ENCODE assay signal across 2 cellular contexts in the genomic region with DNA sequence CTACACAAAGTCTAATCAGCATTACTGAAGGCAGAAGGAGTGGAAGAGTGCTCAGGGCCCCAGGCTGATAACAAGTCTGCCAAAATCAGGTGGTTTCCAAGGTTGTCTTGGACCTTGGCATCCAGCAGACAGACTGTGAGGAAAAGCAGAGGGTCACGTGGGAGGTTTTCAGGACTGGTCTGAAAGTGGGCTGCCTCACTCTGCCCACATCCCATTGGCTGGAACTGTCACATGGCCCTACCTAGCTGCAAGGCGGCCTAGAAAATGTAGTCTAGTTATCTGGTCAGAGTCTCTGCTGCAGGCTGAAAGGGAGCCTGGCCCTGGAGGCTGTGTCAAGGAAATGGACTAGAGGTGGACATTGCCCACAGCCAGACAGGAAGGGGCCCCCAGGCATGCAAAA.
TF ChIP-seq lines count a peak whose summit lies in the region.

No MANE protein-coding gene starts in this region.

TF ChIP-seq in IMR-90, 13 proteins besides CTCF, POLR2A, EP300 and RAD21:
- TF ChIP-seq MAFK (IDR thresholded peaks at IDR 0.05; ENCODE audit: low read depth, low read length) (no peak), SMC3 (IDR thresholded peaks at IDR 0.05; ENCODE audit: low read depth, low read length) (no peak), NFE2L2 (IDR thresholded peaks at IDR 0.05; ENCODE audit: low read depth, low read length) (no peak), RFX5 (IDR thresholded peaks at IDR 0.05; ENCODE audit: low read depth, low read length) (no peak)
- TF ChIP-seq, protein P1, sequence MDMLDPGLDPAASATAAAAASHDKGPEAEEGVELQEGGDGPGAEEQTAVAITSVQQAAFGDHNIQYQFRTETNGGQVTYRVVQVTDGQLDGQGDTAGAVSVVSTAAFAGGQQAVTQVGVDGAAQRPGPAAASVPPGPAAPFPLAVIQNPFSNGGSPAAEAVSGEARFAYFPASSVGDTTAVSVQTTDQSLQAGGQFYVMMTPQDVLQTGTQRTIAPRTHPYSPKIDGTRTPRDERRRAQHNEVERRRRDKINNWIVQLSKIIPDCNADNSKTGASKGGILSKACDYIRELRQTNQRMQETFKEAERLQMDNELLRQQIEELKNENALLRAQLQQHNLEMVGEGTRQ (IDR thresholded peaks at IDR 0.05; ENCODE audit: low read depth, low read length), result 0 out of 2 replicates have a peak, but pooled peaks have one; percentile 19

TF ChIP-seq in GM12878, 131 proteins besides CTCF, POLR2A, EP300 and RAD21:
- no peak for TF ChIP-seq CREM (IDR thresholded peaks at IDR 0.05; ENCODE audit: low read depth)
- peak; percentile 78 for TF ChIP-seq RAD51 (IDR thresholded peaks at IDR 0.05)
- TF ChIP-seq, protein P2, sequence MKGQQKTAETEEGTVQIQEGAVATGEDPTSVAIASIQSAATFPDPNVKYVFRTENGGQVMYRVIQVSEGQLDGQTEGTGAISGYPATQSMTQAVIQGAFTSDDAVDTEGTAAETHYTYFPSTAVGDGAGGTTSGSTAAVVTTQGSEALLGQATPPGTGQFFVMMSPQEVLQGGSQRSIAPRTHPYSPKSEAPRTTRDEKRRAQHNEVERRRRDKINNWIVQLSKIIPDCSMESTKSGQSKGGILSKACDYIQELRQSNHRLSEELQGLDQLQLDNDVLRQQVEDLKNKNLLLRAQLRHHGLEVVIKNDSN (IDR thresholded peaks at IDR 0.05; ENCODE audit: borderline replicate concordance, extremely low read length, insufficient read depth, low read depth, low read length), result peak; percentile 59
- TF ChIP-seq, protein P1 (IDR thresholded peaks at IDR 0.05; ENCODE audit: borderline replicate concordance, low read depth, low read length), result peak; percentile 22; the same call in 1 of the 2 replicates
TF ChIP-seq in GM12878: peak in this region for 3.
